In genomic region chr5:129398279-129398678, GRCh38 we compare ENCODE assay signal across 18 cellular contexts.
"Had no signal": no experiment of that assay in that cellular context is flagged by ENCODE, and none has a peak within 500 bp of the region (broad histone marks: within the 10 kb centered on the region; RNA-seq: fewer than 3 reads in every experiment).

No MANE protein-coding gene starts in this region.

- H3K27me3 ChIP-seq: dorsolateral prefrontal cortex, neutrophil, right atrium auricular region, sigmoid colon, suprapubic skin, tibial artery, upper lobe of left lung, uterus had no signal

- H3K27ac Mint-ChIP-seq: naive thymus-derived CD4-positive, alpha-beta T cell; nephron progenitor cell had no signal

- H3K27ac ChIP-seq: dorsolateral prefrontal cortex, heart right ventricle, neutrophil, right atrium auricular region, sigmoid colon, skin epidermis, suprapubic skin, tibial artery, upper lobe of left lung, uterus had no signal

- H3K4me1 Mint-ChIP-seq: naive thymus-derived CD4-positive, alpha-beta T cell; nephron progenitor cell had no signal

- H3K4me3 ChIP-seq: dorsolateral prefrontal cortex, heart right ventricle, right atrium auricular region, sigmoid colon, skin epidermis, suprapubic skin, tibial artery, upper lobe of left lung, uterus had no signal

- H3K36me3 Mint-ChIP-seq: naive thymus-derived CD4-positive, alpha-beta T cell had no signal

- DNase-seq: cortex of kidney; dorsolateral prefrontal cortex; effector CD8-positive, alpha-beta T cell; heart right ventricle; hypothalamus; kidney glomerular epithelial cell; naive thymus-derived CD4-positive, alpha-beta T cell; nephron progenitor cell; posterior cingulate gyrus; sigmoid colon; stimulated activated naive CD4-positive, alpha-beta T cell treated with Interleukin-2 at 50 U/mL for 16 hours; tibial artery; upper lobe of left lung; uterus had no signal

- H3K36me3 ChIP-seq: heart right ventricle, neutrophil, right atrium auricular region, sigmoid colon, suprapubic skin, tibial artery, upper lobe of left lung, uterus had no signal

- H3K4me3 Mint-ChIP-seq: naive thymus-derived CD4-positive, alpha-beta T cell; nephron progenitor cell had no signal

- H3K4me1 ChIP-seq: heart right ventricle, right atrium auricular region, sigmoid colon, suprapubic skin, tibial artery, upper lobe of left lung, uterus had no signal

- H3K9me3 ChIP-seq: neutrophil, right atrium auricular region, sigmoid colon, suprapubic skin, tibial artery, upper lobe of left lung, uterus had no signal

- H3K9me3 Mint-ChIP-seq: nephron progenitor cell had no signal
